ENCODE assay signal across 11 cellular contexts in the genomic region with DNA sequence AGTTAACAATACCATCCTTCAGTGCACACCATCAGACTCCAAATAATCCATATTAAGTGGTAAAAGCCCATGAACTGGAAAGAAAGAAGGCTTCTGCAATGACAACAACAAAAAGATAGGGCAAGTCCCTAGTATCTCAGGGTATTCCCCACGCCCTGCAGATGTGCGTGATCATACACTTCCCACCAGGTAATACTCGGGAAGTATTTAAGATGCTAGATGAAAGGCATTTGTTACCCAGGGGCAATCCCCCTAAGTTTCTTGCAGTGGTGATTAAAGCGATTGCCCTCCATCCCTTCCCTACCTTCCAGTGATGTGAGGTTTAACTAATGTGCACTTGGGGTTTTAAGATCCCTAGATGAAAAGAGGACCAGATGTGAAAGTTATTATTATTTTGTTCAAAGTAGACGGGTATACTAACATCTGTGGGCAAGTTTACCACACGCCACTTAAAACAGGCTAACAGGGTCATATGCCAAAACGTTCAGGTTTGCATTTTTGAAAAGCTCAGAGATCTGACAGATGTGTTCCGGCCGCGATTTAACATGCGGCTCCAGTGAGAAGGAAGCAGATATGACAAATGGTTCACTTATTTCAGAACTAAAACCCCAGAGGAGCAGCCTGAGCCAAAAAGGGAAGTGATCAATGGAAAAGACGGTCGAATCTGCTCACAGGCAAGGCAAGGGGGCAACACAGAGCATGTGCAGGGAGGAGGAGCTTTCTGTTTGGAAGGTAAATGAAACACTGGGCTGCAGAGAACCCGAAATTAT. TPM values are rescaled to one million over a fixed set of nuclear protein-coding genes. Genes with fewer than 3 reads are reported as not detected.
DNase-seq lines count a peak whose midpoint lies in the region; ATAC-seq, FAIRE-seq and TF ChIP-seq lines count a peak whose summit lies in the region.
"Had no signal": no experiment of that assay in that cellular context is flagged by ENCODE, and none has a peak within 500 bp of the region (broad histone marks: within the 10 kb centered on the region; RNA-seq: fewer than 3 reads in every experiment).

No MANE protein-coding gene starts in this region.

- intact Hi-C loops in Caco-2 (cut with micrococcal nuclease; ENCODE audit: unreplicated experiment) (no loop called here), kidney (cut with DNase I) (no loop called here)

- H3K27me3 Mint-ChIP-seq in memory B cell (peaks cover 2% of the 10 kb centered on the region), Caco-2 (ENCODE audit: insufficient read depth, unreplicated experiment) (no peaks in the 10 kb centered on the region)

- ATAC-seq in activated CD4-positive, CD25-positive, alpha-beta regulatory T cell treated with anti-CD3 and anti-CD28 coated beads, Interleukin-2, amount 50 U/mL, for 24 hours, result peak; percentile 83
- ATAC-seq in HG03280 (IDR thresholded peaks at IDR 0.05; ENCODE audit: unreplicated experiment), result peak; percentile 97
- ATAC-seq in memory B cell (ENCODE audit: low read depth), result peak; percentile 88
- ATAC-seq: A549 had no signal

- DNase-seq in activated CD4-positive, CD25-positive, alpha-beta regulatory T cell (lab: John Stamatoyannopoulos, UW), result no peak
- DNase-seq in activated CD4-positive, alpha-beta T cell treated with anti-CD3 and anti-CD28 coated beads for 48 hours, result peak; percentile 75
- DNase-seq in memory B cell (ENCODE audit: low spot score in 2 of 2), result peak; percentile 18 to 37
- DNase-seq in Caco-2, result no peak
- no peak for DNase-seq in small intestine
- no peak for DNase-seq in kidney

- POLR2A ChIA-PET in Caco-2 (lab: Charles Lee), result no interaction called here

- H3K27ac Mint-ChIP-seq in memory B cell (peak overlapping the region; percentile 23), Caco-2 (ENCODE audit: unreplicated experiment) (no peak overlapping the region)
- H3K27ac Mint-ChIP-seq: nephron had no signal

- BruUV-seq in Caco-2 (replicated peaks; lab: Mats Ljungman, UMichigan), result no TSS peak

- H3K36me3 ChIP-seq in Caco-2 (ENCODE audit: control insufficient read depth, insufficient read depth, low read length), result no peaks in the 10 kb centered on the region
- no peaks in the 10 kb centered on the region for H3K36me3 ChIP-seq in small intestine (ENCODE audit: control insufficient read depth in 2 of 2, insufficient read depth in 2 of 2, low read length in 2 of 2)
- H3K36me3 ChIP-seq in kidney (ENCODE audit: control insufficient read depth in 1 of 2, insufficient read depth in 2 of 2, low read length in 2 of 2), result no peaks in the 10 kb centered on the region

- H3K27me3 ChIP-seq in Caco-2 (replicated peaks; ENCODE audit: control insufficient read depth, insufficient read depth, low read length), result no peaks in the 10 kb centered on the region
- no peaks in the 10 kb centered on the region for H3K27me3 ChIP-seq in small intestine (ENCODE audit: control insufficient read depth in 2 of 2, insufficient read depth in 2 of 2, low read length in 2 of 2)

- peaks cover 15% of the 10 kb centered on the region for H3K4me1 Mint-ChIP-seq in memory B cell
- no peaks in the 10 kb centered on the region for H3K4me1 Mint-ChIP-seq in Caco-2 (ENCODE audit: low read depth, unreplicated experiment)
- H3K4me1 Mint-ChIP-seq: nephron had no signal

- H3K4me3 Mint-ChIP-seq in memory B cell, result peak overlapping the region; percentile 47
- no peak overlapping the region for H3K4me3 Mint-ChIP-seq in Caco-2 (ENCODE audit: unreplicated experiment)
- H3K4me3 Mint-ChIP-seq: nephron had no signal

- H3K9me3 ChIP-seq in Caco-2 (no peaks in the 10 kb centered on the region), small intestine (ENCODE audit: control insufficient read depth, low read depth) (no peaks in the 10 kb centered on the region), kidney (ENCODE audit: control insufficient read depth in 1 of 2, low read length in 2 of 2) (peaks cover 0 to 6% of the 10 kb centered on the region in 2 donors)
- H3K9me3 ChIP-seq: A549 had no signal

- CTCF ChIA-PET in Caco-2 (lab: Charles Lee), result no interaction called here

- H3K9ac ChIP-seq in kidney (ENCODE audit: low read length in 2 of 2), result no peak overlapping the region

- TF ChIP-seq CTCF in Caco-2 (IDR thresholded peaks at IDR 0.05; ENCODE audit: insufficient read depth in 1 of 2, low read depth in 1 of 2, low read length in 1 of 2, severe bottlenecking in 1 of 2, unreplicated experiment in 1 of 2) (no peak), kidney (IDR thresholded peaks at IDR 0.05; ENCODE audit: borderline replicate concordance, extremely low read depth, insufficient read depth) (no peak)

- H3K4me1 ChIP-seq in Caco-2, result no peaks in the 10 kb centered on the region
- no peaks in the 10 kb centered on the region for H3K4me1 ChIP-seq in small intestine (ENCODE audit: control insufficient read depth in 2 of 2, insufficient read depth in 1 of 2, low read depth in 1 of 2, low read length in 1 of 2)
- H3K4me1 ChIP-seq in kidney (ENCODE audit: control insufficient read depth in 1 of 2, insufficient read depth in 1 of 2, low read depth in 1 of 2, low read length in 2 of 2), result no peaks in the 10 kb centered on the region
- H3K4me1 ChIP-seq: A549 had no signal

- H3K36me3 Mint-ChIP-seq in memory B cell, result peaks cover 2% of the 10 kb centered on the region
- no peaks in the 10 kb centered on the region for H3K36me3 Mint-ChIP-seq in Caco-2 (ENCODE audit: insufficient read depth, unreplicated experiment)

- 56 to 67% (median 57%) methylated on average over 14 of the region's 14 CpGs for WGBS in small intestine, 3 donors

- H3K4me3 ChIP-seq in Caco-2 (ENCODE audit: low read depth, low read length) (no peak overlapping the region), small intestine (ENCODE audit: low read depth in 1 of 2, low read length in 2 of 2) (no peak overlapping the region), kidney (ENCODE audit: low read length in 2 of 2) (no peak overlapping the region)
- H3K4me3 ChIP-seq: A549 had no signal

- no peak overlapping the region for H3K27ac ChIP-seq in small intestine (ENCODE audit: low read depth in 1 of 2, low read length in 1 of 2)
- no peak overlapping the region for H3K27ac ChIP-seq in kidney (ENCODE audit: low read depth in 2 of 2, low read length in 2 of 2)
- H3K27ac ChIP-seq: A549 had no signal

- H3K9me3 Mint-ChIP-seq in memory B cell (peaks cover 3% of the 10 kb centered on the region), Caco-2 (ENCODE audit: unreplicated experiment) (no peaks in the 10 kb centered on the region)
- H3K9me3 Mint-ChIP-seq: nephron had no signal

- FAIRE-seq in small intestine (lab: Jason Lieb, UNC) (no peak), kidney (lab: Jason Lieb, UNC) (no peak)
- FAIRE-seq: A549, TTC549 had no signal

RNA-seq across cellular contexts. Expression of gene TIAM1, which starts 17.4 kb away (rescaled TPM):
- total RNA-seq in Caco-2 (2022) (5.2 and 5.5 TPM in 2 replicates), kidney (30.0 TPM)
- polyA plus RNA-seq in small intestine (1 to 10 TPM in 2 of 3 donors, under 1 TPM in 1; 0.45 to 4.1 (median 1.9) TPM), kidney (ENCODE audit: insufficient read depth, low read depth, low replicate concordance) (4.6 TPM)

Comparison
In these comparisons a context has a peak if more than half of its experiments do, and no peak if none do; other contexts are left out.
1. DNase-seq: peak in activated CD4-positive, alpha-beta T cell treated with anti-CD3 and anti-CD28 coated beads for 48 hours (single experiment) and memory B cell (2 of 2); none in activated CD4-positive, CD25-positive, alpha-beta regulatory T cell (0 of 4), Caco-2 (0 of 2), small intestine (single experiment) and kidney (single experiment).
2. Peak in every context shown above with its lines, with median percentiles within 50 percentile points of each other: ATAC-seq.